ENCODE assay signal across 9 cellular contexts in the genomic region with DNA sequence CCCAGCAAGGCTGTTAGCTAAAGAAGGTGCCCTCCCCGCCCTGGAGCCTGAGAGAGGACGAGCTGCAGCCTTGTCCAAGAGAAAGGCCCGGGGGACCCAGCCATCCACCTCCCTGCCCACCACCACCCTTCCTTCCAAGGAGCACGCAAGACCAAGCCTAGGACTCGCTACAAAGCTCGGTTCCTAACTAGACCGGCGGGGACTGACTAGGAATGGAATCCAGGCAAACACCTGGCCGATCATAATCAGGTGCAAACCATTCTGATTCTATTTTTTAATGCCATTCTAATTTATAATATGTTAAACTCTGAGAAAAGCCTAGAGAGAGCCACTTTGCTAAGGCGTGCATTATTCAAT. TPM values are rescaled to one million over a fixed set of nuclear protein-coding genes. Genes with fewer than 3 reads are reported as not detected.
A peak's percentile ranks its signal among the peaks of the same experiment; 100 is the strongest.
DNase-seq lines count a peak whose midpoint lies in the region; ATAC-seq and TF ChIP-seq lines count a peak whose summit lies in the region.
"Had no signal": no experiment of that assay in that cellular context is flagged by ENCODE, and none has a peak within 500 bp of the region (broad histone marks: within the 10 kb centered on the region; RNA-seq: fewer than 3 reads in every experiment).

No MANE protein-coding gene starts in this region.

- H3K4me3 ChIP-seq in SK-N-SH (ENCODE audit: low read depth in 2 of 2, low read length in 1 of 2) = peak overlapping the region; percentile 53 to 60
- H3K4me3 ChIP-seq in fibroblast of the aortic adventitia (ENCODE audit: low read depth, low read length) = peak overlapping the region; percentile 65
- H3K4me3 ChIP-seq in neural cell (ENCODE audit: low read length) = peak overlapping the region; percentile 61

- WGBS in SK-N-SH (ENCODE audit: low lambda C conversion rate) = 12% methylated on average over 7 of the region's 10 CpGs

- H3K9me3 ChIP-seq in SK-N-SH (no peaks in the 10 kb centered on the region), neural cell (ENCODE audit: low read length) (no peaks in the 10 kb centered on the region)

- CTCF ChIA-PET in SK-N-SH (lab: Yijun Ruan, JAX) = interaction anchor here (0.8 to 4.1 kb wide), 4 partner anchors 13 to 40 kb away, joined by 3 to 27 read pairs (median 4); no protein-coding TSS in a partner anchor

- no peaks in the 10 kb centered on the region; the same call in 1 of the 2 replicates for H3K27me3 ChIP-seq in SK-N-SH (ENCODE audit: insufficient read depth)
- peaks cover 38% of the 10 kb centered on the region for H3K27me3 ChIP-seq in neural cell (ENCODE audit: insufficient read depth, low read depth, low read length)

- H3F3A ChIP-seq in SK-N-SH (replicated peaks; ENCODE audit: insufficient read depth) (peaks cover 5% of the 10 kb centered on the region), neural cell (ENCODE audit: insufficient read depth, low read length, poor library complexity, severe bottlenecking) (no peaks in the 10 kb centered on the region)

- ATAC-seq in GM21381 (IDR thresholded peaks at IDR 0.05; ENCODE audit: unreplicated experiment) = no peak
- ATAC-seq in GM21526 (IDR thresholded peaks at IDR 0.05; ENCODE audit: low FRiP score, unreplicated experiment) = no peak

- H3K9me2 ChIP-seq in SK-N-SH (no peaks in the 10 kb centered on the region), neural cell (ENCODE audit: insufficient read depth, low read length) (no peaks in the 10 kb centered on the region)

- H4K20me1 ChIP-seq in SK-N-SH (ENCODE audit: insufficient read depth) (no peaks in the 10 kb centered on the region), neural cell (ENCODE audit: insufficient read depth) (no peaks in the 10 kb centered on the region)

- TF ChIP-seq RAD21 in SK-N-SH (IDR thresholded peaks at IDR 0.05; ENCODE audit: low read length) (no peak), neural cell (conservative IDR thresholded peaks at IDR 0.05) (no peak)

- peaks cover 3 to 15% of the 10 kb centered on the region in 2 experiments; a peak in 1 of 4 replicates for H3K4me1 ChIP-seq in SK-N-SH (ENCODE audit: control insufficient read depth in 1 of 2, insufficient read depth in 2 of 2, low read depth in 1 of 2, low read length in 1 of 2)

- H3K27ac ChIP-seq in SK-N-SH (ENCODE audit: low read depth in 2 of 2, low read length in 1 of 2) = no peak overlapping the region
- no peak overlapping the region for H3K27ac ChIP-seq in neural cell (ENCODE audit: low read length)

- POLR2A ChIA-PET in SK-N-SH (lab: Yijun Ruan, JAX) = no interaction called here

- peak overlapping the region; percentile 87 for H3K4me2 ChIP-seq in SK-N-SH
- H3K4me2 ChIP-seq in neural cell (ENCODE audit: low read length) = no peak overlapping the region

- H3K79me2 ChIP-seq in SK-N-SH (ENCODE audit: insufficient read depth) = no peaks in the 10 kb centered on the region
- H3K79me2 ChIP-seq in neural cell (replicated peaks; ENCODE audit: insufficient read depth, low read length) = no peaks in the 10 kb centered on the region

- H3K9ac ChIP-seq in SK-N-SH (no peak overlapping the region), neural cell (ENCODE audit: low read length) (no peak overlapping the region)

- no peak for DNase-seq in SK-N-SH
- DNase-seq in fibroblast of the aortic adventitia (ENCODE audit: low read depth) = no peak
- DNase-seq in UCSD-AML1 (lab: John Stamatoyannopoulos, UW; ENCODE audit: unreplicated experiment) = no peak
- no peak for DNase-seq in SW 1271 (lab: John Stamatoyannopoulos, UW)
- DNase-seq: GOT3 had no signal

- H3K36me3 ChIP-seq in SK-N-SH (replicated peaks in 1 of 2; ENCODE audit: control insufficient read depth in 1 of 2, insufficient read depth in 2 of 2, low read length in 1 of 2) = no peaks in the 10 kb centered on the region
- no peaks in the 10 kb centered on the region for H3K36me3 ChIP-seq in neural cell (ENCODE audit: insufficient read depth, low read length)

- TF ChIP-seq EP300 in SK-N-SH (IDR thresholded peaks at IDR 0.05; ENCODE audit: borderline replicate concordance in 1 of 2, low read depth in 1 of 2, low read length in 1 of 2) (no peak), neural cell (conservative IDR thresholded peaks at IDR 0.05; ENCODE audit: poor library complexity, severe bottlenecking) (no peak)

- TF ChIP-seq CTCF in SK-N-SH (IDR thresholded peaks at IDR 0.05) (no peak), fibroblast of the aortic adventitia (IDR thresholded peaks at IDR 0.05; ENCODE audit: insufficient read depth, low read length) (no peak), neural cell (IDR thresholded peaks at IDR 0.05; ENCODE audit: poor library complexity, severe bottlenecking) (no peak)

- peak overlapping the region; percentile 82; the same call in 1 of the 2 replicates for H2AFZ ChIP-seq in SK-N-SH (ENCODE audit: low read depth)
- H2AFZ ChIP-seq in neural cell (ENCODE audit: low read depth, low read length) = no peak overlapping the region

TF ChIP-seq in SK-N-SH, 30 proteins besides CTCF, POLR2A, EP300 and RAD21 (continues in another document):
- no peak for TF ChIP-seq RCOR1 (IDR thresholded peaks at IDR 0.05; ENCODE audit: low read length)
- TF ChIP-seq FOXJ3 (CRISPR knock-in tag; IDR thresholded peaks at IDR 0.05) = no peak
- no peak for TF ChIP-seq NFIC (IDR thresholded peaks at IDR 0.05; ENCODE audit: borderline replicate concordance)
- TF ChIP-seq, protein P1, sequence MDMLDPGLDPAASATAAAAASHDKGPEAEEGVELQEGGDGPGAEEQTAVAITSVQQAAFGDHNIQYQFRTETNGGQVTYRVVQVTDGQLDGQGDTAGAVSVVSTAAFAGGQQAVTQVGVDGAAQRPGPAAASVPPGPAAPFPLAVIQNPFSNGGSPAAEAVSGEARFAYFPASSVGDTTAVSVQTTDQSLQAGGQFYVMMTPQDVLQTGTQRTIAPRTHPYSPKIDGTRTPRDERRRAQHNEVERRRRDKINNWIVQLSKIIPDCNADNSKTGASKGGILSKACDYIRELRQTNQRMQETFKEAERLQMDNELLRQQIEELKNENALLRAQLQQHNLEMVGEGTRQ (IDR thresholded peaks at IDR 0.05; ENCODE audit: borderline replicate concordance, low read depth, low read length) = no peak
- TF ChIP-seq, protein P2, sequence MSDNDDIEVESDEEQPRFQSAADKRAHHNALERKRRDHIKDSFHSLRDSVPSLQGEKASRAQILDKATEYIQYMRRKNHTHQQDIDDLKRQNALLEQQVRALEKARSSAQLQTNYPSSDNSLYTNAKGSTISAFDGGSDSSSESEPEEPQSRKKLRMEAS (IDR thresholded peaks at IDR 0.05; ENCODE audit: low read depth) = no peak
- no peak for TF ChIP-seq ELF1 (IDR thresholded peaks at IDR 0.05)
- no peak for TF ChIP-seq YY1 (IDR thresholded peaks at IDR 0.05; ENCODE audit: low read depth)
- no peak for TF ChIP-seq EZH2phosphoT487 (IDR thresholded peaks at IDR 0.05; ENCODE audit: borderline replicate concordance, low read depth)

TF ChIP-seq in neural cell, 6 proteins besides CTCF, POLR2A, EP300 and RAD21:
- TF ChIP-seq POLR2AphosphoS5 (IDR thresholded peaks at IDR 0.05) = no peak
TF ChIP-seq in neural cell: peak in this region for 0.

RNA-seq across cellular contexts. Expression of a gene that starts 19.7 kb away (rescaled TPM):
- 285 and 387 TPM in 2 replicates for polyA plus RNA-seq in SK-N-SH (2012; rRNA removed)
- 158 and 241 TPM in 2 replicates for polyA plus RNA-seq in SK-N-SH (2012; cell fraction: cytosol; rRNA removed)
- polyA plus RNA-seq in SK-N-SH (2012; cell fraction: nucleus; rRNA removed) = 318 and 338 TPM in 2 replicates
- total RNA-seq in fibroblast of the aortic adventitia (ENCODE audit: low replicate concordance) = 75.6 and 358 TPM in 2 replicates
- polyA plus RNA-seq in neural cell = 3.8 and 6.7 TPM in 2 replicates
- 3.2 and 3.9 TPM in 2 replicates for polyA minus RNA-seq in neural cell

RNA-seq across cellular contexts. Expression of a gene that starts 34.2 kb away (rescaled TPM):
- polyA plus RNA-seq in SK-N-SH (2012; rRNA removed) (not detected in 2 replicates), neural cell (not detected in 2 replicates)
- not detected in 2 replicates for polyA plus RNA-seq in SK-N-SH (2012; cell fraction: cytosol; rRNA removed)
- not detected in 2 replicates for polyA plus RNA-seq in SK-N-SH (2012; cell fraction: nucleus; rRNA removed)
- total RNA-seq in fibroblast of the aortic adventitia (ENCODE audit: low replicate concordance) = not detected in 2 replicates
- polyA minus RNA-seq in neural cell = not detected in 2 replicates
- polyA plus RNA-seq: IgD-negative memory B cell had no signal

Comparison
In these comparisons a context has a peak if more than half of its experiments do, and no peak if none do; other contexts are left out.
1. RNA of a gene that starts 19.7 kb away (polyA plus RNA-seq): 158 to 387 TPM in SK-N-SH; 3.8 to 6.7 TPM in neural cell; every median in the first group is over 10 times any median in the second.
2. Peak in every context shown above with its lines, with median percentiles within 50 percentile points of each other: H3K4me3 ChIP-seq.